8 cellular contexts compared by ENCODE assay signal in the genomic region with DNA sequence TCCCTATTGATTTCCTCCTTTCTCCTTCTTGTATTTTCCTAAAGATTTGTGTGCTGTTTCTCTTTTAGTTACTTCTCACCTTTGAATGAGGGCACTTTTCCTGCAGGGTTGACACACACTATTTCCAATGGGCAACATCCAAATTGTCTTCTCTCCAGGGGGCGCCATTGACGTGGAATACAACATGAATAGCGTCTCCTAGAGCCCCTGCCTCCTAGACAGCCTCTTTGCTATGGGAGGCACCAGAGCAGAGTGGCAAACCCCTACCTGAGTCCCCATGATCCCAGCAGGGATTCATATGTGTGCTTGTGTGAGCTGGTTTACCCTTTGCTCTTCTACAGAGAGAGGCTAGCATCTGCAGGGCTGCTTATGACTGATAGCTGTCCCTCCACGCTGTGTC.
DNase-seq lines count a peak whose midpoint lies in the region; ATAC-seq and TF ChIP-seq lines count a peak whose summit lies in the region.

No MANE protein-coding gene starts in this region.

- H3K4ac ChIP-seq in trophoblast cell (ENCODE audit: low read depth, low read length) = no peak overlapping the region

- CTCF ChIA-PET in Panc1 (lab: Charles Lee) = no interaction called here

- H4K8ac ChIP-seq in trophoblast cell (ENCODE audit: low read depth, low read length) = no peak overlapping the region

- no peaks in the 10 kb centered on the region for H3K36me3 Mint-ChIP-seq in activated T-helper 2 cell treated with anti-CD3 and anti-CD28 coated beads, Interferon-gamma antibody, Interleukin-2, Interleukin-4, amounts not matched to agents 10 μg/mL and 5 μg/mL and 100 μg/mL, durations not matched to agents 14 hours and 24 hours and 36 hours (ENCODE audit: low read depth)

- H3K36me3 ChIP-seq in Panc1 (ENCODE audit: control insufficient read depth, insufficient read depth, low read length) (no peaks in the 10 kb centered on the region), trophoblast cell (ENCODE audit: control insufficient read depth in 1 of 2, insufficient read depth in 2 of 2, low read length in 2 of 2) (no peaks in the 10 kb centered on the region), aorta (ENCODE audit: control insufficient read depth in 1 of 2, insufficient read depth in 2 of 2, low read length in 1 of 2) (no peaks in the 10 kb centered on the region)

- POLR2A ChIA-PET in Panc1 (lab: Charles Lee) = no interaction called here

- no peak overlapping the region for H2BK120ac ChIP-seq in trophoblast cell (ENCODE audit: insufficient read depth, low read length, poor library complexity)

- no peaks in the 10 kb centered on the region for H3K79me1 ChIP-seq in trophoblast cell (ENCODE audit: low read length)

- intact Hi-C loops in Panc1 (cut with micrococcal nuclease; ENCODE audit: unreplicated experiment) (no loop called here), aorta (cut with DNase I) (no loop called here)
- intact Hi-C loops in activated T-helper 2 cell treated with anti-CD3 and anti-CD28 coated beads, Interferon-gamma antibody, Interleukin-2, Interleukin-4, amounts not matched to agents 10 μg/mL and 5 μg/mL and 100 μg/mL, durations not matched to agents 14 hours and 24 hours and 36 hours (cut with micrococcal nuclease) = no loop called here

- H3K4me1 Mint-ChIP-seq in activated T-helper 2 cell treated with anti-CD3 and anti-CD28 coated beads, Interferon-gamma antibody, Interleukin-2, Interleukin-4, amounts not matched to agents 10 μg/mL and 5 μg/mL and 100 μg/mL, durations not matched to agents 14 hours and 24 hours and 36 hours (ENCODE audit: low read depth) = no peaks in the 10 kb centered on the region

- no peak overlapping the region for H3K14ac ChIP-seq in trophoblast cell (ENCODE audit: low read length)

- peaks cover 12% of the 10 kb centered on the region for H3K27me3 Mint-ChIP-seq in activated T-helper 2 cell treated with anti-CD3 and anti-CD28 coated beads, Interferon-gamma antibody, Interleukin-2, Interleukin-4, amounts not matched to agents 10 μg/mL and 5 μg/mL and 100 μg/mL, durations not matched to agents 14 hours and 24 hours and 36 hours (ENCODE audit: low read depth)

- H3K4me2 ChIP-seq in trophoblast cell (ENCODE audit: low read length) = no peak overlapping the region

- WGBS in trophoblast cell (ENCODE audit: extremely low coverage, insufficient coverage, insufficient read length) = no CpG with 5 or more reads among the region's 4 CpGs
- WGBS in aorta, 2 donors = 27 to 28% methylated on average over 4 of the region's 4 CpGs

- no peaks in the 10 kb centered on the region for H3K27me3 ChIP-seq in Panc1 (ENCODE audit: control insufficient read depth, insufficient read depth, low read length)
- no peaks in the 10 kb centered on the region for H3K27me3 ChIP-seq in trophoblast cell (ENCODE audit: insufficient read depth, low read length)
- no peaks in the 10 kb centered on the region for H3K27me3 ChIP-seq in aorta (ENCODE audit: control insufficient read depth in 1 of 2, insufficient read depth in 2 of 2, low read length in 1 of 2)

- H3K9ac ChIP-seq in trophoblast cell (ENCODE audit: low read length) = no peak overlapping the region

- H3K4me3 Mint-ChIP-seq in activated T-helper 2 cell treated with anti-CD3 and anti-CD28 coated beads, Interferon-gamma antibody, Interleukin-2, Interleukin-4, amounts not matched to agents 10 μg/mL and 5 μg/mL and 100 μg/mL, durations not matched to agents 14 hours and 24 hours and 36 hours (ENCODE audit: low read depth) = no peak overlapping the region

- no peak overlapping the region for H2BK12ac ChIP-seq in trophoblast cell (ENCODE audit: low read length)

- DNase-seq in AML-193 (lab: John Stamatoyannopoulos, UW) = peak; percentile 46 to 61
- DNase-seq in HCEC 1CT = peak; percentile 22
- DNase-seq in Panc1 (ENCODE audit: low read depth, low spot score) = no peak
- DNase-seq in activated T-helper 2 cell treated with anti-CD3 and anti-CD28 coated beads, Interferon-gamma antibody, Interleukin-2, Interleukin-4, amounts not matched to agents 10 μg/mL and 5 μg/mL and 100 μg/mL, durations not matched to agents 14 hours and 24 hours and 36 hours (ENCODE audit: low spot score) = peak; percentile 27
- peak; percentile 27 for DNase-seq in glomerular endothelial cell (ENCODE audit: extremely low read depth, low read depth, low spot score)
- peak; percentile 65 to 87 for DNase-seq in trophoblast cell
- DNase-seq in aorta = no peak
- DNase-seq in DMS79 treated with DMSO at 0.1 percent for 48 hours (lab: John Stamatoyannopoulos, UW) = no peak

- peak; percentile 68 for TF ChIP-seq CTCF in Panc1 (IDR thresholded peaks at IDR 0.05)

- H3K9me3 ChIP-seq in Panc1 (ENCODE audit: control insufficient read depth, insufficient read depth, low read depth, low read length) (0 out of 2 replicates have a peak, but pooled peaks cover 7% of the 10 kb centered on the region), trophoblast cell (ENCODE audit: insufficient read depth, low read depth, low read length) (no peaks in the 10 kb centered on the region), aorta (ENCODE audit: control insufficient read depth, low read length) (no peaks in the 10 kb centered on the region)

- H3K27ac Mint-ChIP-seq in activated T-helper 2 cell treated with anti-CD3 and anti-CD28 coated beads, Interferon-gamma antibody, Interleukin-2, Interleukin-4, amounts not matched to agents 10 μg/mL and 5 μg/mL and 100 μg/mL, durations not matched to agents 14 hours and 24 hours and 36 hours = no peak overlapping the region

- no peaks in the 10 kb centered on the region for H3K79me2 ChIP-seq in trophoblast cell (ENCODE audit: control insufficient read depth, insufficient read depth, low read length, poor library complexity)

- H3K23ac ChIP-seq in trophoblast cell (ENCODE audit: low read length) = no peak overlapping the region

- H3K4me3 ChIP-seq in Panc1 (ENCODE audit: low read depth in 2 of 2, low read length in 2 of 2) = no peak overlapping the region
- H3K4me3 ChIP-seq in trophoblast cell (ENCODE audit: low read depth, low read length) = no peak overlapping the region
- no peak overlapping the region for H3K4me3 ChIP-seq in aorta (ENCODE audit: low read length in 2 of 2)

- H3K27ac ChIP-seq in Panc1 (ENCODE audit: low read length) (no peak overlapping the region), trophoblast cell (ENCODE audit: low read depth, low read length) (no peak overlapping the region), aorta (ENCODE audit: low read depth in 1 of 2, low read length in 2 of 2) (no peak overlapping the region)

- no TSS peak for BruUV-seq in Panc1 (replicated peaks; lab: Mats Ljungman, UMichigan)

- H3K4me1 ChIP-seq in Panc1 (ENCODE audit: control insufficient read depth, insufficient read depth, low read length) (no peaks in the 10 kb centered on the region), trophoblast cell (ENCODE audit: control insufficient read depth in 1 of 2, insufficient read depth in 2 of 2, low read length in 2 of 2) (no peaks in the 10 kb centered on the region), aorta (ENCODE audit: control insufficient read depth in 1 of 2, insufficient read depth in 2 of 2, low read length in 2 of 2) (no peaks in the 10 kb centered on the region)

- H4K12ac ChIP-seq in trophoblast cell (ENCODE audit: low read depth, low read length) = no peak overlapping the region

- in situ Hi-C loops in Panc1 (cut with HindIII; ENCODE audit: low pct_unique_long_range_greater_than_20kb, low sequenced_read_pairs) = no loop called here

- no peak overlapping the region for H2AFZ ChIP-seq in trophoblast cell (ENCODE audit: insufficient read depth, low read length, poor library complexity)

- H2AK5ac ChIP-seq in trophoblast cell (ENCODE audit: low read length) = no peak overlapping the region

- no peaks in the 10 kb centered on the region for H3K9me3 Mint-ChIP-seq in activated T-helper 2 cell treated with anti-CD3 and anti-CD28 coated beads, Interferon-gamma antibody, Interleukin-2, Interleukin-4, amounts not matched to agents 10 μg/mL and 5 μg/mL and 100 μg/mL, durations not matched to agents 14 hours and 24 hours and 36 hours

- H2BK5ac ChIP-seq in trophoblast cell (ENCODE audit: low read depth, low read length, poor library complexity) = no peak overlapping the region

- no peak overlapping the region for H3K18ac ChIP-seq in trophoblast cell (ENCODE audit: low read length)

- no peak overlapping the region for H4K91ac ChIP-seq in trophoblast cell (ENCODE audit: low read depth, low read length)

- peak; percentile 85 for ATAC-seq in Panc1
- peak; percentile 71 for ATAC-seq in aorta (ENCODE audit: low FRiP score)

Comparison
In these comparisons a context has a peak if more than half of its experiments do, and no peak if none do; other contexts are left out.
1. DNase-seq: peak in AML-193 (2 of 2), HCEC 1CT (single experiment), activated T-helper 2 cell treated with anti-CD3 and anti-CD28 coated beads, Interferon-gamma antibody, Interleukin-2, Interleukin-4, amounts not matched to agents 10 μg/mL and 5 μg/mL and 100 μg/mL, durations not matched to agents 14 hours and 24 hours and 36 hours (single experiment), glomerular endothelial cell (single experiment) and trophoblast cell (2 of 2); none in Panc1 (single experiment), aorta (0 of 2) and DMS79 treated with DMSO at 0.1 percent for 48 hours (single experiment).